In the genomic region with DNA sequence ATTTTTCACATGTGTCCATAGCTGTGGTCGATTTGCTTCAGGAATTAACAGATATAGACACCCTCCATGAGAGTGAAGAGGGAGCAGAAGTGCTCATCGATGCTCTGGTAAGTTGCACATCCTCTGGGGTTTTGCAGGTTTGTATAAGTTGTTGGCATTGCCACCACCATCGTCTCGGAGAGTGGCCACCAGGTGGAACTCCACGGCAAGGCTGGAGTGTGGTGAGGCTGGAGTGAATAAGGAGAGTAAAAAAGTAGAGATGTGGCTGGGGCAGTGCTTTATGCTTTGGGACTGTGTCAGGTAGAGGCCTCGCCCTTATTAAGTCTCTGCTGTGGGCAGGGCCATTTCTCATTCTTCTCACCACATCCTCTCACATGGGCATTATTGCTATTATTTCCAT, we compare ENCODE assay signal across 12 cellular contexts.
DNase-seq lines count a peak whose midpoint lies in the region; ATAC-seq and TF ChIP-seq lines count a peak whose summit lies in the region.
"Had no signal": no experiment of that assay in that cellular context is flagged by ENCODE, and none has a peak within 500 bp of the region (broad histone marks: within the 10 kb centered on the region; RNA-seq: fewer than 3 reads in every experiment).

No MANE protein-coding gene starts in this region.

- no peak for DNase-seq in activated CD8-positive, alpha-beta T cell treated with anti-CD3 and anti-CD28 coated beads, Interleukin-2, amount 10 ng/mL, durations not matched to agents 7 days and 5 days
- DNase-seq in activated CD8-positive, alpha-beta T cell treated with anti-CD3 and anti-CD28 coated beads for 36 hours = no peak
- no peak for DNase-seq in HFF-Myc (ENCODE audit: extremely low read depth, low read depth)
- peak; percentile 49 for DNase-seq in WERI-Rb-1
- DNase-seq in osteoblast (ENCODE audit: insufficient read length, low spot score, missing footprints) = no peak
- no peak for DNase-seq in MM.1S
- DNase-seq: GM23248; NCI-H2227 treated with DMSO at 0.1 percent for 48 hours; stimulated activated CD4-positive, alpha-beta T cell treated with anti-CD3 and anti-CD28 coated beads, Interleukin-2, amount 100 ng/mL, for 24 hours had no signal

- no peak overlapping the region for H3K4me3 Mint-ChIP-seq in activated CD8-positive, alpha-beta T cell treated with anti-CD3 and anti-CD28 coated beads, Interleukin-2, amount 10 ng/mL, durations not matched to agents 7 days and 5 days
- H3K4me3 Mint-ChIP-seq in activated CD8-positive, alpha-beta T cell treated with anti-CD3 and anti-CD28 coated beads for 36 hours = no peak overlapping the region

- peaks cover 7% of the 10 kb centered on the region for H3K4me1 Mint-ChIP-seq in activated CD8-positive, alpha-beta T cell treated with anti-CD3 and anti-CD28 coated beads, Interleukin-2, amount 10 ng/mL, durations not matched to agents 7 days and 5 days (ENCODE audit: low read depth)
- H3K4me1 Mint-ChIP-seq in activated CD8-positive, alpha-beta T cell treated with anti-CD3 and anti-CD28 coated beads for 36 hours (ENCODE audit: low read depth) = no peaks in the 10 kb centered on the region

- H3K4me1 ChIP-seq in osteoblast (ENCODE audit: insufficient read depth, low read length) = no peaks in the 10 kb centered on the region
- H3K4me1 ChIP-seq in MM.1S (ENCODE audit: low read length) = no peaks in the 10 kb centered on the region

- H3K27ac ChIP-seq in WERI-Rb-1 = no peak overlapping the region
- H3K27ac ChIP-seq in osteoblast (ENCODE audit: low read depth, low read length) = no peak overlapping the region
- H3K27ac ChIP-seq in MM.1S (ENCODE audit: low read length) = no peak overlapping the region
- H3K27ac ChIP-seq: GM23248 had no signal

- intact Hi-C loops in activated CD8-positive, alpha-beta T cell treated with anti-CD3 and anti-CD28 coated beads for 36 hours (cut with micrococcal nuclease) = no loop called here

- no peak overlapping the region for H3K4me2 ChIP-seq in osteoblast (ENCODE audit: insufficient read depth, low read length)
- H3K4me2 ChIP-seq in MM.1S (ENCODE audit: low read depth, low read length) = no peak overlapping the region

- no peak for TF ChIP-seq CTCF in activated CD8-positive, alpha-beta T cell treated with anti-CD3 and anti-CD28 coated beads for 36 hours (IDR thresholded peaks at IDR 0.05)
- TF ChIP-seq CTCF in HFF-Myc (IDR thresholded peaks at IDR 0.05; ENCODE audit: low read depth, low read length, missing control alignments) (peak; percentile 7), WERI-Rb-1 (IDR thresholded peaks at IDR 0.05; ENCODE audit: low read depth, low read length) (peak; percentile 48; the same call in 1 of the 2 replicates), osteoblast (IDR thresholded peaks at IDR 0.05; ENCODE audit: extremely low read depth, low read depth, low read length) (peak; percentile 17), MM.1S (IDR thresholded peaks at IDR 0.05; ENCODE audit: low read length) (no peak)

- H3K9me3 Mint-ChIP-seq in activated CD8-positive, alpha-beta T cell treated with anti-CD3 and anti-CD28 coated beads, Interleukin-2, amount 10 ng/mL, durations not matched to agents 7 days and 5 days (ENCODE audit: insufficient read depth) = no peaks in the 10 kb centered on the region
- H3K9me3 Mint-ChIP-seq in activated CD8-positive, alpha-beta T cell treated with anti-CD3 and anti-CD28 coated beads for 36 hours = no peaks in the 10 kb centered on the region

- H3K4me3 ChIP-seq in HFF-Myc (replicated peaks; ENCODE audit: low read depth, low read length) (no peak overlapping the region), WERI-Rb-1 (ENCODE audit: low read depth, low read length) (no peak overlapping the region), osteoblast (ENCODE audit: insufficient read depth, low read length) (no peak overlapping the region), MM.1S (ENCODE audit: low read length) (no peak overlapping the region)
- H3K4me3 ChIP-seq: GM23248 had no signal

- H3K9ac ChIP-seq in MM.1S (ENCODE audit: low read length) = no peak overlapping the region
- H3K9ac ChIP-seq: GM23248 had no signal

- no peaks in the 10 kb centered on the region for H3K27me3 ChIP-seq in WERI-Rb-1 (ENCODE audit: insufficient read depth, low read depth, severe bottlenecking)
- H3K27me3 ChIP-seq in osteoblast (ENCODE audit: insufficient read depth, low read length) = no peaks in the 10 kb centered on the region
- no peaks in the 10 kb centered on the region for H3K27me3 ChIP-seq in MM.1S (replicated peaks; ENCODE audit: insufficient read depth, low read length)

- H3K9me3 ChIP-seq in WERI-Rb-1 (ENCODE audit: severe bottlenecking) (no peaks in the 10 kb centered on the region), osteoblast (ENCODE audit: low read depth, low read length) (no peaks in the 10 kb centered on the region), MM.1S (replicated peaks; ENCODE audit: insufficient read depth, low read length) (no peaks in the 10 kb centered on the region)

- CTCF ChIA-PET in activated CD8-positive, alpha-beta T cell treated with anti-CD3 and anti-CD28 coated beads, Interleukin-2, amount 10 ng/mL, durations not matched to agents 7 days and 5 days (lab: Charles Lee) = interaction anchor here (1.6 kb wide), 1 partner anchor 9 kb away, joined by 7 read pairs; no protein-coding TSS in a partner anchor
- CTCF ChIA-PET in activated CD8-positive, alpha-beta T cell treated with anti-CD3 and anti-CD28 coated beads for 36 hours (lab: Charles Lee) = interaction anchor here (1.7 kb wide), 1 partner anchor 464 kb away, joined by 6 read pairs; no protein-coding TSS in a partner anchor

- no peaks in the 10 kb centered on the region for H3K79me2 ChIP-seq in osteoblast (ENCODE audit: insufficient read depth, low read length)
- H3K79me2 ChIP-seq in MM.1S (ENCODE audit: low read length) = no peaks in the 10 kb centered on the region

- no peak for ATAC-seq in activated CD8-positive, alpha-beta T cell treated with anti-CD3 and anti-CD28 coated beads, Interleukin-2, amount 10 ng/mL, durations not matched to agents 7 days and 5 days
- ATAC-seq in activated CD8-positive, alpha-beta T cell treated with anti-CD3 and anti-CD28 coated beads for 36 hours = no peak
- ATAC-seq in HG02870 (IDR thresholded peaks at IDR 0.05; ENCODE audit: unreplicated experiment) = no peak
- no peak for ATAC-seq in GM18520 (IDR thresholded peaks at IDR 0.05; ENCODE audit: unreplicated experiment)

- no peaks in the 10 kb centered on the region for H3K27me3 Mint-ChIP-seq in activated CD8-positive, alpha-beta T cell treated with anti-CD3 and anti-CD28 coated beads, Interleukin-2, amount 10 ng/mL, durations not matched to agents 7 days and 5 days (ENCODE audit: low read depth)
- no peaks in the 10 kb centered on the region for H3K27me3 Mint-ChIP-seq in activated CD8-positive, alpha-beta T cell treated with anti-CD3 and anti-CD28 coated beads for 36 hours
- H3K27me3 Mint-ChIP-seq: progenitor cell of endocrine pancreas had no signal

- H3K36me3 Mint-ChIP-seq in activated CD8-positive, alpha-beta T cell treated with anti-CD3 and anti-CD28 coated beads, Interleukin-2, amount 10 ng/mL, durations not matched to agents 7 days and 5 days (ENCODE audit: low read depth) = peaks cover 10% of the 10 kb centered on the region
- peaks cover 22% of the 10 kb centered on the region for H3K36me3 Mint-ChIP-seq in activated CD8-positive, alpha-beta T cell treated with anti-CD3 and anti-CD28 coated beads for 36 hours (ENCODE audit: low read depth)

- no peaks in the 10 kb centered on the region for H3K9me2 ChIP-seq in MM.1S (replicated peaks; ENCODE audit: insufficient read depth, low read length)

- peaks cover 5% of the 10 kb centered on the region for H4K20me1 ChIP-seq in osteoblast (ENCODE audit: insufficient read depth, low read length)
- H4K20me1 ChIP-seq in MM.1S (ENCODE audit: insufficient read depth, low read length) = no peaks in the 10 kb centered on the region

- peak overlapping the region; percentile 62 for H3K27ac Mint-ChIP-seq in activated CD8-positive, alpha-beta T cell treated with anti-CD3 and anti-CD28 coated beads, Interleukin-2, amount 10 ng/mL, durations not matched to agents 7 days and 5 days
- H3K27ac Mint-ChIP-seq in activated CD8-positive, alpha-beta T cell treated with anti-CD3 and anti-CD28 coated beads for 36 hours = no peak overlapping the region
- H3K27ac Mint-ChIP-seq: progenitor cell of endocrine pancreas had no signal

- POLR2A ChIA-PET in activated CD8-positive, alpha-beta T cell treated with anti-CD3 and anti-CD28 coated beads, Interleukin-2, amount 10 ng/mL, durations not matched to agents 7 days and 5 days (lab: Charles Lee) = no interaction called here
- POLR2A ChIA-PET in activated CD8-positive, alpha-beta T cell treated with anti-CD3 and anti-CD28 coated beads for 36 hours (lab: Charles Lee) = no interaction called here

- no peaks in the 10 kb centered on the region for H3F3A ChIP-seq in MM.1S (ENCODE audit: insufficient read depth, low read length)

- no peak overlapping the region for H2AFZ ChIP-seq in osteoblast (ENCODE audit: low read length)
- H2AFZ ChIP-seq in MM.1S (ENCODE audit: low read length) = no peak overlapping the region
- H2AFZ ChIP-seq: GM23248 had no signal

- H3K36me3 ChIP-seq in WERI-Rb-1 (peaks cover 8% of the 10 kb centered on the region; the same call in 1 of the 2 replicates), osteoblast (ENCODE audit: insufficient read depth, low read length) (no peaks in the 10 kb centered on the region), MM.1S (replicated peaks; ENCODE audit: insufficient read depth, low read length) (no peaks in the 10 kb centered on the region)

Comparison
In these comparisons a context has a peak if more than half of its experiments do, and no peak if none do; other contexts are left out.
1. CTCF ChIP-seq: peak in HFF-Myc (single experiment), WERI-Rb-1 (single experiment) and osteoblast (single experiment); none in activated CD8-positive, alpha-beta T cell treated with anti-CD3 and anti-CD28 coated beads for 36 hours (single experiment) and MM.1S (single experiment).